In genomic region chr10:70551491-70551890, GRCh38 we compare ENCODE assay signal across 27 cellular contexts. TPM values are rescaled to one million over a fixed set of nuclear protein-coding genes. Genes with fewer than 3 reads are reported as not detected.
DNase-seq lines count a peak whose midpoint lies in the region; TF ChIP-seq lines count a peak whose summit lies in the region.
"Had no signal": no experiment of that assay in that cellular context is flagged by ENCODE, and none has a peak within 500 bp of the region (broad histone marks: within the 10 kb centered on the region; RNA-seq: fewer than 3 reads in every experiment).

No MANE protein-coding gene starts in this region.

- no peaks in the 10 kb centered on the region for H3K4me1 Mint-ChIP-seq in activated naive CD8-positive, alpha-beta T cell treated with anti-CD3 and anti-CD28 coated beads for 36 hours
- H3K4me1 Mint-ChIP-seq: activated naive CD4-positive, alpha-beta T cell treated with anti-CD3 and anti-CD28 coated beads, Interleukin-2, amount 10 ng/mL, durations not matched to agents 7 days and 5 days had no signal

- TF ChIP-seq EP300 in sigmoid colon (IDR thresholded peaks at IDR 0.05) (no peak), suprapubic skin (IDR thresholded peaks at IDR 0.05) (no peak)

- H3K27me3 ChIP-seq in AG04450 (ENCODE audit: control insufficient read depth, insufficient read depth, low read length) (peaks cover 2% of the 10 kb centered on the region), SJSA1 (replicated peaks) (no peaks in the 10 kb centered on the region), sigmoid colon (no peaks in the 10 kb centered on the region), suprapubic skin (no peaks in the 10 kb centered on the region)
- H3K27me3 ChIP-seq: esophagus squamous epithelium, tibial nerve had no signal

- H3K27me3 Mint-ChIP-seq in activated naive CD8-positive, alpha-beta T cell treated with anti-CD3 and anti-CD28 coated beads for 36 hours, result no peaks in the 10 kb centered on the region
- H3K27me3 Mint-ChIP-seq: activated CD4-positive, alpha-beta memory T cell treated with anti-CD3 and anti-CD28 coated beads for 36 hours had no signal

- peak; percentile 25; the same call in 1 of the 2 replicates for TF ChIP-seq CTCF in AG04450 (IDR thresholded peaks at IDR 0.05; ENCODE audit: low read depth, low read length)
- TF ChIP-seq CTCF in foreskin fibroblast (IDR thresholded peaks at IDR 0.05; ENCODE audit: low read depth, low read length), result peak; percentile 7
- TF ChIP-seq CTCF in sigmoid colon (IDR thresholded peaks at IDR 0.05), result no peak
- no peak for TF ChIP-seq CTCF in suprapubic skin (IDR thresholded peaks at IDR 0.05)
- TF ChIP-seq CTCF in GM20000 (IDR thresholded peaks at IDR 0.05; ENCODE audit: extremely low read depth, missing control alignments), result no peak

- DNase-seq in AG04450 (ENCODE audit: low read depth, low spot score) (no peak), SJSA1 (ENCODE audit: low read depth in 1 of 2, low spot score in 2 of 2) (no peak), foreskin fibroblast (no peak), sigmoid colon (no peak), suprapubic skin (ENCODE audit: low spot score in 2 of 2) (no peak), cerebellar nuclear complex (lab: John Stamatoyannopoulos, UW) (no peak), GM20000 (ENCODE audit: low spot score) (no peak)
- no peak for DNase-seq in activated naive CD8-positive, alpha-beta T cell treated with anti-CD3 and anti-CD28 coated beads for 36 hours
- DNase-seq: activated CD4-positive, alpha-beta memory T cell treated with anti-CD3 and anti-CD28 coated beads for 36 hours; activated CD8-positive, alpha-beta memory T cell treated with anti-CD3 and anti-CD28 coated beads, Interleukin-2, amount 50 U/mL, for 4 hours; activated naive CD4-positive, alpha-beta T cell treated with anti-CD3 and anti-CD28 coated beads, Interleukin-2, amount 10 ng/mL, durations not matched to agents 7 days and 5 days; anterior cingulate cortex; C1 segment of cervical spinal cord; caudate nucleus; COR-L47; DMS53; esophagus squamous epithelium; KG1; NCI-H1417; NCI-H2081; NCI-H226; stimulated activated naive CD4-positive, alpha-beta T cell treated with Interleukin-2 at 50 U/mL for 16 hours had no signal

- CTCF ChIA-PET in AG04450 (lab: Charles Lee), result interaction anchor here (0.6 to 4.9 kb wide), 10 partner anchors 9 to 470 kb away, joined by 3 to 164 read pairs (median 4); no protein-coding TSS in a partner anchor

- no peak overlapping the region for H3K27ac Mint-ChIP-seq in activated naive CD8-positive, alpha-beta T cell treated with anti-CD3 and anti-CD28 coated beads for 36 hours
- H3K27ac Mint-ChIP-seq: activated CD4-positive, alpha-beta memory T cell treated with anti-CD3 and anti-CD28 coated beads for 36 hours; activated naive CD4-positive, alpha-beta T cell treated with anti-CD3 and anti-CD28 coated beads, Interleukin-2, amount 10 ng/mL, durations not matched to agents 7 days and 5 days had no signal

- POLR2A ChIA-PET in AG04450 (lab: Yijun Ruan, JAX), result interaction anchor here (1.1 to 1.8 kb wide), 3 partner anchors 105 to 143 kb away, joined by 3 to 7 read pairs (median 5); no protein-coding TSS in a partner anchor

- H3K4me1 ChIP-seq in SJSA1 (replicated peaks) (peaks cover 20% of the 10 kb centered on the region), sigmoid colon (peaks cover 0 to 13% (median 5%) of the 10 kb centered on the region in 4 donors), suprapubic skin (no peaks in the 10 kb centered on the region)
- H3K4me1 ChIP-seq: HAP-1 had no signal

- H3K4me3 Mint-ChIP-seq in activated naive CD8-positive, alpha-beta T cell treated with anti-CD3 and anti-CD28 coated beads for 36 hours, result no peak overlapping the region
- H3K4me3 Mint-ChIP-seq: activated CD4-positive, alpha-beta memory T cell treated with anti-CD3 and anti-CD28 coated beads for 36 hours; activated naive CD4-positive, alpha-beta T cell treated with anti-CD3 and anti-CD28 coated beads, Interleukin-2, amount 10 ng/mL, durations not matched to agents 7 days and 5 days; neural crest cell had no signal

- H3K36me3 ChIP-seq in SJSA1 (no peaks in the 10 kb centered on the region), sigmoid colon (peaks cover 0 to 61% (median 0%) of the 10 kb centered on the region in 4 donors), suprapubic skin (peaks cover 3% of the 10 kb centered on the region)
- H3K36me3 ChIP-seq: tibial nerve had no signal

- TF ChIP-seq POLR2A in sigmoid colon (IDR thresholded peaks at IDR 0.05) (no peak), suprapubic skin (IDR thresholded peaks at IDR 0.05) (no peak)

- WGBS in sigmoid colon, 2 donors, result 44 to 76% methylated on average over 1 of the region's 1 CpG
- WGBS in suprapubic skin, result 25% methylated on average over 1 of the region's 1 CpG

- peak overlapping the region; percentile 87 for H3K27ac ChIP-seq in AG04450 (ENCODE audit: low read depth, low read length)
- peak overlapping the region; percentile 21; the same call in 1 of the 2 replicates for H3K27ac ChIP-seq in SJSA1
- peak overlapping the region in 3 of 4 donors; percentile 3 to 36 (median 16) for H3K27ac ChIP-seq in sigmoid colon
- no peak overlapping the region for H3K27ac ChIP-seq in suprapubic skin
- H3K27ac ChIP-seq: tibial nerve had no signal

- intact Hi-C loops in sigmoid colon (cut with DNase I), result loop anchor here (5.0 kb wide), 2 partner anchors 141 to 331 kb away; no protein-coding TSS in a partner anchor

- H3K36me3 Mint-ChIP-seq in activated naive CD8-positive, alpha-beta T cell treated with anti-CD3 and anti-CD28 coated beads for 36 hours, result no peaks in the 10 kb centered on the region
- H3K36me3 Mint-ChIP-seq: activated CD4-positive, alpha-beta memory T cell treated with anti-CD3 and anti-CD28 coated beads for 36 hours; activated naive CD4-positive, alpha-beta T cell treated with anti-CD3 and anti-CD28 coated beads, Interleukin-2, amount 10 ng/mL, durations not matched to agents 7 days and 5 days had no signal

- H3K9me3 Mint-ChIP-seq in activated naive CD8-positive, alpha-beta T cell treated with anti-CD3 and anti-CD28 coated beads for 36 hours, result no peaks in the 10 kb centered on the region
- H3K9me3 Mint-ChIP-seq: activated CD4-positive, alpha-beta memory T cell treated with anti-CD3 and anti-CD28 coated beads for 36 hours; activated naive CD4-positive, alpha-beta T cell treated with anti-CD3 and anti-CD28 coated beads, Interleukin-2, amount 10 ng/mL, durations not matched to agents 7 days and 5 days; neural crest cell had no signal

- H3K9me3 ChIP-seq in AG04450 (ENCODE audit: control insufficient read depth, insufficient read depth, low read length), result no peaks in the 10 kb centered on the region
- no peaks in the 10 kb centered on the region for H3K9me3 ChIP-seq in SJSA1 (replicated peaks)
- H3K9me3 ChIP-seq in sigmoid colon, result no peaks in the 10 kb centered on the region
- no peaks in the 10 kb centered on the region for H3K9me3 ChIP-seq in suprapubic skin
- H3K9me3 ChIP-seq: esophagus squamous epithelium, HAP-1, tibial nerve had no signal

- no peak overlapping the region for H3K4me3 ChIP-seq in AG04450 (ENCODE audit: low read depth, low read length)
- no peak overlapping the region for H3K4me3 ChIP-seq in SJSA1
- H3K4me3 ChIP-seq in foreskin fibroblast (ENCODE audit: low read depth in 1 of 2, low read length in 2 of 2), result no peak overlapping the region
- no peak overlapping the region for H3K4me3 ChIP-seq in sigmoid colon
- H3K4me3 ChIP-seq in suprapubic skin, result no peak overlapping the region
- H3K4me3 ChIP-seq: esophagus squamous epithelium, HAP-1, tibial nerve had no signal

RNA-seq across cellular contexts. Expression of gene PRF1, which starts 51.0 kb away (rescaled TPM):
- polyA plus RNA-seq in AG04450 (2011; rRNA removed) (not detected in 2 replicates), sigmoid colon (1 to 10 TPM in 2 of 3 donors, not detected in 1; 1.6 to 5.0 TPM)
- not detected in 2 replicates for polyA minus RNA-seq in AG04450 (2011; rRNA and poly(A)+ RNA removed)
- total RNA-seq in SJSA1 (2014; rRNA removed; shearing (Covaris generic)), result not detected in 2 replicates
- total RNA-seq in sigmoid colon (1 to 10 TPM in 2 of 4 donors, under 1 TPM in 2; 0.16 to 2.8 (median 1.0) TPM), suprapubic skin (1 to 10 TPM in 1 of 4 donors, under 1 TPM in 2, not detected in 1; 0.34 to 2.5 (median 0.70) TPM)
- total RNA-seq in activated naive CD8-positive, alpha-beta T cell treated with anti-CD3 and anti-CD28 coated beads for 36 hours, result 10 to 100 TPM; 44.7 to 46.9 TPM
- total RNA-seq: dermis microvascular lymphatic vessel endothelial cell, HT1080, neural crest cell had no signal

Comparison
In these comparisons a context has a peak if more than half of its experiments do, and no peak if none do; other contexts are left out.
1. CTCF ChIP-seq: peak in AG04450 (single experiment) and foreskin fibroblast (single experiment); none in sigmoid colon (0 of 4), suprapubic skin (0 of 2) and GM20000 (single experiment).
2. RNA of gene PRF1, which starts 51.0 kb away (total RNA-seq): 44.7 to 46.9 TPM in activated naive CD8-positive, alpha-beta T cell treated with anti-CD3 and anti-CD28 coated beads for 36 hours; 0.16 to 2.8 TPM in sigmoid colon, 0.34 to 2.5 TPM in suprapubic skin and not detected in SJSA1; every median in the first group is over 10 times any median in the second.